In the genomic region with DNA sequence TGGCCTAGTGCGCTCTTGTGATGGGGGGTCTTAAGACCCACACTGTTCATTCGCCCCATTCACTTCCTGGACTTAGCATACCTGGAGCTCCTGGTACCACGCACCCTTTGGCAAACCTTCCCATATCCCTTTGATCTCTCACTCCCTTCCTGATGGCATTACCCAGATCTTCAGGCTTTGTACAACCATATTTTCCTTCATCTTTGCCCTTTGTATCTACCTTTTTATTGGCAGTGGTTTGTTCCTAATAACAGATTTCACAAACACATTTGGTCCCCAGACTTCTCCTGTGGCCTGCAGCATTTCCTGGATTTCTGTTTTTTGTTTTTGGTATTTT, we compare ENCODE assay signal across 12 cellular contexts. TPM values are rescaled to one million over a fixed set of nuclear protein-coding genes. Genes with fewer than 3 reads are reported as not detected.
DNase-seq lines count a peak whose midpoint lies in the region; ATAC-seq and TF ChIP-seq lines count a peak whose summit lies in the region.
"Had no signal": no experiment of that assay in that cellular context is flagged by ENCODE, and none has a peak within 500 bp of the region (broad histone marks: within the 10 kb centered on the region; RNA-seq: fewer than 3 reads in every experiment).

No MANE protein-coding gene starts in this region.

- H3K9ac ChIP-seq in colonic mucosa (ENCODE audit: low read depth in 2 of 2, low read length in 2 of 2) (peak overlapping the region in 1 of 2 donors; percentile 24), trophoblast cell (ENCODE audit: low read length) (no peak overlapping the region)

- peak overlapping the region; percentile 5 for H2BK12ac ChIP-seq in trophoblast cell (ENCODE audit: low read length)

- H3K9me3 Mint-ChIP-seq in GM23338: peaks cover 7% of the 10 kb centered on the region
- H3K9me3 Mint-ChIP-seq in activated CD4-positive, alpha-beta memory T cell treated with anti-CD3 and anti-CD28 coated beads for 36 hours: no peaks in the 10 kb centered on the region
- H3K9me3 Mint-ChIP-seq: activated CD4-positive, alpha-beta T cell treated with anti-CD3 and anti-CD28 coated beads, Interleukin-2, amount 10 ng/mL, durations not matched to agents 24 days and 14 days had no signal

- H3K4me2 ChIP-seq in GM23338 (peak overlapping the region; percentile 22; the same call in 1 of the 2 replicates), trophoblast cell (ENCODE audit: low read length) (no peak overlapping the region)

- H3K27ac Mint-ChIP-seq in GM23338: no peak overlapping the region
- no peak overlapping the region for H3K27ac Mint-ChIP-seq in activated CD4-positive, alpha-beta memory T cell treated with anti-CD3 and anti-CD28 coated beads for 36 hours
- H3K27ac Mint-ChIP-seq: activated CD4-positive, alpha-beta T cell treated with anti-CD3 and anti-CD28 coated beads, Interleukin-2, amount 10 ng/mL, durations not matched to agents 24 days and 14 days had no signal

- H2AFZ ChIP-seq in GM23338: no peak overlapping the region; the same call in 1 of the 2 replicates
- H2AFZ ChIP-seq in trophoblast cell (ENCODE audit: insufficient read depth, low read length, poor library complexity): no peak overlapping the region

- H3K9me2 ChIP-seq in GM23338 (ENCODE audit: insufficient read depth): no peaks in the 10 kb centered on the region

- H3K4me1 ChIP-seq in GM23338 (ENCODE audit: insufficient read depth): peaks cover 44% of the 10 kb centered on the region
- H3K4me1 ChIP-seq in colonic mucosa: peaks cover 6% of the 10 kb centered on the region
- peaks cover 8 to 9% of the 10 kb centered on the region in 2 experiments for H3K4me1 ChIP-seq in trophoblast cell (ENCODE audit: control insufficient read depth in 1 of 2, insufficient read depth in 2 of 2, low read length in 2 of 2)

- DNase-seq in GM23338 (ENCODE audit: low spot score): no peak
- DNase-seq in colonic mucosa: no peak
- no peak for DNase-seq in trophoblast cell
- DNase-seq in activated CD4-positive, alpha-beta memory T cell treated with anti-CD3 and anti-CD28 coated beads for 36 hours: no peak
- DNase-seq: activated CD4-positive, alpha-beta T cell treated with anti-CD3 and anti-CD28 coated beads, Interleukin-2, amount 10 ng/mL, durations not matched to agents 24 days and 14 days; foreskin fibroblast; NCI-H2029; stimulated activated CD4-positive, alpha-beta T cell treated with anti-CD3 and anti-CD28 coated beads, Interleukin-4, amount 100 ng/mL, for 24 hours had no signal

- no peaks in the 10 kb centered on the region for H3K79me1 ChIP-seq in trophoblast cell (ENCODE audit: low read length)

- no peak overlapping the region for H4K12ac ChIP-seq in trophoblast cell (ENCODE audit: low read depth, low read length)

- no peak overlapping the region for H4K8ac ChIP-seq in trophoblast cell (ENCODE audit: low read depth, low read length)

- H3K27ac ChIP-seq in GM23338 (ENCODE audit: low read depth): no peak overlapping the region
- peak overlapping the region; percentile 44 for H3K27ac ChIP-seq in colonic mucosa
- no peak overlapping the region for H3K27ac ChIP-seq in trophoblast cell (ENCODE audit: low read depth, low read length)

- H3K36me3 Mint-ChIP-seq in GM23338 (ENCODE audit: low read depth): peaks cover 5% of the 10 kb centered on the region; the same call in 2 of the 3 replicates
- no peaks in the 10 kb centered on the region for H3K36me3 Mint-ChIP-seq in activated CD4-positive, alpha-beta memory T cell treated with anti-CD3 and anti-CD28 coated beads for 36 hours

- intact Hi-C loops in colonic mucosa (cut with DNase I): no loop called here
- intact Hi-C loops in activated CD4-positive, alpha-beta memory T cell treated with anti-CD3 and anti-CD28 coated beads for 36 hours (cut with micrococcal nuclease): no loop called here

- no peak overlapping the region for H3K4ac ChIP-seq in trophoblast cell (ENCODE audit: low read depth, low read length)

- no peak overlapping the region for H3K18ac ChIP-seq in trophoblast cell (ENCODE audit: low read length)

- POLR2A ChIA-PET in activated CD4-positive, alpha-beta memory T cell treated with anti-CD3 and anti-CD28 coated beads for 36 hours (lab: Charles Lee): no interaction called here

- no peak overlapping the region for H2AK5ac ChIP-seq in trophoblast cell (ENCODE audit: low read length)

- CTCF ChIA-PET in activated CD4-positive, alpha-beta memory T cell treated with anti-CD3 and anti-CD28 coated beads for 36 hours (lab: Charles Lee): no interaction called here

- TF ChIP-seq CTCF in GM23338 (conservative IDR thresholded peaks at IDR 0.05; ENCODE audit: low read depth in 2 of 2) (no peak), colonic mucosa (IDR thresholded peaks at IDR 0.05) (no peak)

- ATAC-seq in GM23338 (no peak), HG03039 (IDR thresholded peaks at IDR 0.05; ENCODE audit: unreplicated experiment) (no peak), GM19351 (IDR thresholded peaks at IDR 0.05; ENCODE audit: unreplicated experiment) (no peak)

- no peak overlapping the region for H2BK5ac ChIP-seq in trophoblast cell (ENCODE audit: low read depth, low read length, poor library complexity)

- peaks cover 25% of the 10 kb centered on the region for H3K27me3 Mint-ChIP-seq in GM23338 (ENCODE audit: insufficient read depth, low read depth, poor library complexity)
- H3K27me3 Mint-ChIP-seq in activated CD4-positive, alpha-beta memory T cell treated with anti-CD3 and anti-CD28 coated beads for 36 hours: no peaks in the 10 kb centered on the region

- peaks cover 50% of the 10 kb centered on the region for H3K4me1 Mint-ChIP-seq in GM23338
- H3K4me1 Mint-ChIP-seq in activated CD4-positive, alpha-beta memory T cell treated with anti-CD3 and anti-CD28 coated beads for 36 hours (ENCODE audit: low read depth): peaks cover 14% of the 10 kb centered on the region

- H3K23ac ChIP-seq in trophoblast cell (ENCODE audit: low read length): no peak overlapping the region

- H3K27me3 ChIP-seq in GM23338 (ENCODE audit: insufficient read depth): no peaks in the 10 kb centered on the region
- no peaks in the 10 kb centered on the region for H3K27me3 ChIP-seq in colonic mucosa
- no peaks in the 10 kb centered on the region for H3K27me3 ChIP-seq in trophoblast cell (ENCODE audit: insufficient read depth, low read length)

- H3K4me3 Mint-ChIP-seq in GM23338: no peak overlapping the region; the same call in 2 of the 3 replicates
- H3K4me3 Mint-ChIP-seq in activated CD4-positive, alpha-beta memory T cell treated with anti-CD3 and anti-CD28 coated beads for 36 hours: no peak overlapping the region
- H3K4me3 Mint-ChIP-seq: activated CD4-positive, alpha-beta T cell treated with anti-CD3 and anti-CD28 coated beads, Interleukin-2, amount 10 ng/mL, durations not matched to agents 24 days and 14 days had no signal

- peaks cover 8% of the 10 kb centered on the region; the same call in 1 of the 2 replicates for H3F3A ChIP-seq in GM23338 (replicated peaks; ENCODE audit: low read depth)

- H3K14ac ChIP-seq in trophoblast cell (ENCODE audit: low read length): no peak overlapping the region

- H2BK120ac ChIP-seq in trophoblast cell (ENCODE audit: insufficient read depth, low read length, poor library complexity): no peak overlapping the region

- H3K9me3 ChIP-seq in colonic mucosa: no peaks in the 10 kb centered on the region
- peaks cover 9% of the 10 kb centered on the region for H3K9me3 ChIP-seq in trophoblast cell (ENCODE audit: insufficient read depth, low read depth, low read length)

- H3K79me2 ChIP-seq in GM23338 (replicated peaks; ENCODE audit: insufficient read depth) (no peaks in the 10 kb centered on the region), trophoblast cell (ENCODE audit: control insufficient read depth, insufficient read depth, low read length, poor library complexity) (no peaks in the 10 kb centered on the region)

- no peak overlapping the region for H3K4me3 ChIP-seq in GM23338
- no peak overlapping the region for H3K4me3 ChIP-seq in colonic mucosa
- no peak overlapping the region for H3K4me3 ChIP-seq in trophoblast cell (ENCODE audit: low read depth, low read length)

- no CpG with 5 or more reads among the region's 3 CpGs for WGBS in trophoblast cell (ENCODE audit: extremely low coverage, insufficient coverage, insufficient read length)

- no peak overlapping the region for H4K91ac ChIP-seq in trophoblast cell (ENCODE audit: low read depth, low read length)

- H3K36me3 ChIP-seq in GM23338 (ENCODE audit: insufficient read depth) (no peaks in the 10 kb centered on the region; the same call in 1 of the 2 replicates), colonic mucosa (no peaks in the 10 kb centered on the region), trophoblast cell (ENCODE audit: control insufficient read depth in 1 of 2, insufficient read depth in 2 of 2, low read length in 2 of 2) (no peaks in the 10 kb centered on the region)

- no peaks in the 10 kb centered on the region for H4K20me1 ChIP-seq in GM23338 (replicated peaks; ENCODE audit: insufficient read depth)

RNA-seq across cellular contexts. Expression of a gene that starts 16.0 kb away (rescaled TPM):
- total RNA-seq in GM23338 (2014; rRNA removed; shearing (Covaris generic)): 72.4 and 82.3 TPM in 2 replicates
- polyA plus RNA-seq in GM23338 (2016; fragmentation: Nextera tagmentation; extraction: Ambion mirVana): 829 and 840 TPM in 2 replicates
- 100 to 1,000 TPM; 132 to 160 TPM for total RNA-seq in colonic mucosa
- 267 and 298 TPM in 2 replicates for polyA plus RNA-seq in trophoblast cell (2013)
- 10 to 100 TPM; 25.6 TPM for total RNA-seq in activated CD4-positive, alpha-beta memory T cell treated with anti-CD3 and anti-CD28 coated beads for 36 hours

RNA-seq across cellular contexts. Expression of a gene that starts 22.8 kb away (rescaled TPM):
- total RNA-seq in GM23338 (2014; rRNA removed; shearing (Covaris generic)): 396 and 409 TPM in 2 replicates
- 1,180 and 1,194 TPM in 2 replicates for polyA plus RNA-seq in GM23338 (2016; fragmentation: Nextera tagmentation; extraction: Ambion mirVana)
- 100 to 1,000 TPM in 1 of 2 donors, 10 to 100 TPM in 1; 63.3 to 101 TPM for total RNA-seq in colonic mucosa
- 84.5 and 88.4 TPM in 2 replicates for polyA plus RNA-seq in trophoblast cell (2013)
- 100 to 1,000 TPM; 195 to 200 TPM for total RNA-seq in activated CD4-positive, alpha-beta memory T cell treated with anti-CD3 and anti-CD28 coated beads for 36 hours

RNA-seq across cellular contexts. Expression of a gene that starts 29.0 kb away (rescaled TPM):
- total RNA-seq in GM23338 (2014; rRNA removed; shearing (Covaris generic)): 57.3 and 91.2 TPM in 2 replicates
- polyA plus RNA-seq in GM23338 (2016; fragmentation: Nextera tagmentation; extraction: Ambion mirVana): 857 and 906 TPM in 2 replicates
- total RNA-seq in colonic mucosa: 100 to 1,000 TPM in 1 of 2 donors, 10 to 100 TPM in 1; 74.1 to 115 TPM
- 165 and 166 TPM in 2 replicates for polyA plus RNA-seq in trophoblast cell (2013)
- 100 to 1,000 TPM; 525 to 561 TPM for total RNA-seq in activated CD4-positive, alpha-beta memory T cell treated with anti-CD3 and anti-CD28 coated beads for 36 hours

RNA-seq across cellular contexts. Expression of a gene that starts 32.7 kb away (rescaled TPM):
- 55.2 and 92.6 TPM in 2 replicates for total RNA-seq in GM23338 (2014; rRNA removed; shearing (Covaris generic))
- polyA plus RNA-seq in GM23338 (2016; fragmentation: Nextera tagmentation; extraction: Ambion mirVana): 49.9 and 53.5 TPM in 2 replicates
- total RNA-seq in colonic mucosa: 1 to 10 TPM; 1.6 to 2.0 TPM
- polyA plus RNA-seq in trophoblast cell (2013): 18.4 and 19.5 TPM in 2 replicates
- 1 to 10 TPM; 2.1 to 4.0 TPM for total RNA-seq in activated CD4-positive, alpha-beta memory T cell treated with anti-CD3 and anti-CD28 coated beads for 36 hours

RNA-seq across cellular contexts. Expression of a gene that starts 37.3 kb away (rescaled TPM):
- total RNA-seq in GM23338 (2014; rRNA removed; shearing (Covaris generic)): not detected in 2 replicates
- 0.42 TPM in 1 of 2 replicates, not detected in the other for polyA plus RNA-seq in GM23338 (2016; fragmentation: Nextera tagmentation; extraction: Ambion mirVana)
- total RNA-seq in colonic mucosa: not detected
- polyA plus RNA-seq in trophoblast cell (2013): not detected in 2 replicates
- not detected for total RNA-seq in activated CD4-positive, alpha-beta memory T cell treated with anti-CD3 and anti-CD28 coated beads for 36 hours
- total RNA-seq: activated CD4-positive, alpha-beta T cell treated with anti-CD3 and anti-CD28 coated beads, Interleukin-2, amount 10 ng/mL, durations not matched to agents 24 days and 14 days; aorta; mucosa of gallbladder had no signal
- polyA plus RNA-seq: aorta had no signal
